In genomic region chr13:31179241-31179640, GRCh38 we compare ENCODE assay signal across 28 cellular contexts.
"Had no signal": no experiment of that assay in that cellular context is flagged by ENCODE, and none has a peak within 500 bp of the region (broad histone marks: within the 10 kb centered on the region; RNA-seq: fewer than 3 reads in every experiment).

No MANE protein-coding gene starts in this region.

- H3K4me1 ChIP-seq: parathyroid adenoma, right lobe of liver, stomach, thyroid gland, tibial nerve, upper lobe of left lung, vagina had no signal

- H3K4me3 ChIP-seq: neural progenitor cell, ovary, psoas muscle, right lobe of liver, sigmoid colon, stomach, thoracic aorta, thyroid gland, tibial nerve, upper lobe of left lung, vagina had no signal

- H3K27me3 ChIP-seq: neural progenitor cell, ovary, right lobe of liver, sigmoid colon, stomach, thyroid gland, tibial nerve, upper lobe of left lung, vagina had no signal

- H2AFZ ChIP-seq: neural progenitor cell, parathyroid adenoma had no signal

- ATAC-seq: natural killer cell; psoas muscle; right cardiac atrium; right lobe of liver; stimulated activated effector memory CD8-positive, alpha-beta T cell treated with anti-CD3 and anti-CD28 coated beads, Interleukin-12 subunit alpha, Interleukin-12 subunit beta, amount 100 ng/mL, for 72 hours; stimulated activated naive B cell treated with anti-CD40 and anti-IgM and Interleukin-4, amounts not matched to agents 10 μg/mL and 1 μg/mL and 100 μg/mL, for 72 hours had no signal

- H3K36me3 Mint-ChIP-seq: natural killer cell; neural progenitor cell; stimulated activated effector memory CD8-positive, alpha-beta T cell treated with anti-CD3 and anti-CD28 coated beads, Interleukin-12 subunit alpha, Interleukin-12 subunit beta, amount 100 ng/mL, for 72 hours had no signal

- H3K9me3 Mint-ChIP-seq: stimulated activated naive CD8-positive, alpha-beta T cell treated with anti-CD3 and anti-CD28 coated beads, Interleukin-15, Interleukin-2, amounts not matched to agents 100 ng/mL and 50 ng/mL, for 24 hours had no signal

- DNase-seq: natural killer cell; occipital lobe; ovary; posterior cingulate gyrus; psoas muscle; right cardiac atrium; right lobe of liver; sigmoid colon; small intestine; stimulated activated CD4-positive, alpha-beta T cell treated with anti-CD3 and anti-CD28 coated beads, Interleukin-15, amount 100 ng/mL, for 24 hours; stimulated activated CD4-positive, alpha-beta T cell treated with anti-CD3 and anti-CD28 coated beads, Interleukin-2, amount 100 ng/mL, for 24 hours; stimulated activated CD4-positive, alpha-beta T cell treated with anti-CD3 and anti-CD28 coated beads, Interleukin-2, amount 100 ng/mL, for 48 hours; stimulated activated CD4-positive, alpha-beta T cell treated with anti-CD3 and anti-CD28 coated beads, Interleukin-4, amount 100 ng/mL, for 24 hours; stimulated activated naive B cell treated with anti-CD40 and anti-IgM and Interleukin-4, amounts not matched to agents 10 μg/mL and 1 μg/mL and 100 μg/mL, for 72 hours; stimulated activated naive CD4-positive, alpha-beta T cell treated with Interleukin-2 at 50 U/mL for 16 hours; stomach; thyroid gland; trophoblast cell; upper lobe of left lung had no signal

- H3K27ac Mint-ChIP-seq: natural killer cell; nephron; neural progenitor cell; progenitor cell of endocrine pancreas; stimulated activated effector memory CD8-positive, alpha-beta T cell treated with anti-CD3 and anti-CD28 coated beads, Interleukin-12 subunit alpha, Interleukin-12 subunit beta, amount 100 ng/mL, for 72 hours; stimulated activated naive B cell treated with anti-CD40 and anti-IgM and Interleukin-4, amounts not matched to agents 10 μg/mL and 1 μg/mL and 100 μg/mL, for 72 hours; stimulated activated naive CD8-positive, alpha-beta T cell treated with anti-CD3 and anti-CD28 coated beads, Interleukin-15, Interleukin-2, amounts not matched to agents 100 ng/mL and 50 ng/mL, for 24 hours had no signal

- H3K27me3 Mint-ChIP-seq: progenitor cell of endocrine pancreas; stimulated activated naive CD8-positive, alpha-beta T cell treated with anti-CD3 and anti-CD28 coated beads, Interleukin-15, Interleukin-2, amounts not matched to agents 100 ng/mL and 50 ng/mL, for 24 hours had no signal

- H3K4me2 ChIP-seq: neural progenitor cell had no signal

- H3K9ac ChIP-seq: neural progenitor cell, parathyroid adenoma had no signal

- H3K4me3 Mint-ChIP-seq: natural killer cell; nephron; neural progenitor cell; stimulated activated effector memory CD8-positive, alpha-beta T cell treated with anti-CD3 and anti-CD28 coated beads, Interleukin-12 subunit alpha, Interleukin-12 subunit beta, amount 100 ng/mL, for 72 hours; stimulated activated naive B cell treated with anti-CD40 and anti-IgM and Interleukin-4, amounts not matched to agents 10 μg/mL and 1 μg/mL and 100 μg/mL, for 72 hours; stimulated activated naive CD8-positive, alpha-beta T cell treated with anti-CD3 and anti-CD28 coated beads, Interleukin-15, Interleukin-2, amounts not matched to agents 100 ng/mL and 50 ng/mL, for 24 hours had no signal

- H3K27ac ChIP-seq: neural progenitor cell, ovary, parathyroid adenoma, psoas muscle, right lobe of liver, sigmoid colon, stomach, thoracic aorta, thyroid gland, tibial nerve, upper lobe of left lung, vagina had no signal

- H3K36me3 ChIP-seq: neural progenitor cell, ovary, right lobe of liver, sigmoid colon, stomach, thoracic aorta, thyroid gland, tibial nerve, upper lobe of left lung, vagina had no signal

- H3K9me3 ChIP-seq: ovary, psoas muscle, right lobe of liver, sigmoid colon, stomach, thoracic aorta, thyroid gland, tibial nerve, upper lobe of left lung, vagina had no signal
